Comparison of ENCODE assay signal across 8 cellular contexts in genomic region chr4:88457307-88458090, GRCh38. TPM values are rescaled to one million over a fixed set of nuclear protein-coding genes. Genes with fewer than 3 reads are reported as not detected.
DNase-seq lines count a peak whose midpoint lies in the region; ATAC-seq and TF ChIP-seq lines count a peak whose summit lies in the region.

No MANE protein-coding gene starts in this region.

- H3K9me3 ChIP-seq in RWPE2 (ENCODE audit: severe bottlenecking) (no peaks in the 10 kb centered on the region), breast epithelium (no peaks in the 10 kb centered on the region)

- H3K27me3 ChIP-seq in RWPE2 (ENCODE audit: insufficient read depth, poor library complexity, severe bottlenecking) = no peaks in the 10 kb centered on the region
- no peaks in the 10 kb centered on the region for H3K27me3 ChIP-seq in breast epithelium

- TF ChIP-seq POLR2A in breast epithelium (IDR thresholded peaks at IDR 0.05) = no peak

- H3K4me1 ChIP-seq in RWPE2 (ENCODE audit: insufficient read depth, poor library complexity, severe bottlenecking) = peaks cover 6% of the 10 kb centered on the region
- no peaks in the 10 kb centered on the region for H3K4me1 ChIP-seq in breast epithelium

- no peak for TF ChIP-seq CTCF in RWPE2 (IDR thresholded peaks at IDR 0.05; ENCODE audit: poor library complexity, severe bottlenecking)
- no peak for TF ChIP-seq CTCF in breast epithelium (IDR thresholded peaks at IDR 0.05)

- no peak overlapping the region for H3K27ac ChIP-seq in RWPE2 (ENCODE audit: poor library complexity, severe bottlenecking)
- H3K27ac ChIP-seq in breast epithelium = peak overlapping the region; percentile 70 to 86

- DNase-seq in activated CD4-positive, CD25-positive, alpha-beta regulatory T cell (lab: John Stamatoyannopoulos, UW) = peak; percentile 8 to 52 (median 24)
- DNase-seq in activated CD4-positive, CD25-positive, alpha-beta regulatory T cell treated with anti-CD3 and anti-CD28 coated beads, Interleukin-2, amount 50 U/mL, for 72 hours = no peak
- DNase-seq in RWPE2 (ENCODE audit: low spot score) (no peak), breast epithelium (ENCODE audit: low spot score in 2 of 2) (no peak), left colon (peak; percentile 26 to 46), 8988T (no peak)
- DNase-seq in stimulated activated CD4-positive, alpha-beta T cell treated with anti-CD3 and anti-CD28 coated beads, Interleukin-2, amount 100 ng/mL, for 24 hours = peak; percentile 47 to 50

- no peaks in the 10 kb centered on the region for H3K36me3 ChIP-seq in RWPE2 (ENCODE audit: low read depth)
- no peaks in the 10 kb centered on the region for H3K36me3 ChIP-seq in breast epithelium

- peak overlapping the region; percentile 39 for H3K4me3 ChIP-seq in RWPE2 (ENCODE audit: severe bottlenecking)
- H3K4me3 ChIP-seq in breast epithelium = peak overlapping the region; percentile 66 to 91 (median 82)

- intact Hi-C loops in breast epithelium (cut with DNase I; ENCODE audit: low total_unique reads) = no loop called here
- intact Hi-C loops in left colon (cut with DNase I, micrococcal nuclease) = loop anchor here in 1 of 2 donors (5.0 kb wide), 1 partner anchor 240 kb away; no protein-coding TSS in a partner anchor

- ATAC-seq in HG02852 (IDR thresholded peaks at IDR 0.05; ENCODE audit: unreplicated experiment) = peak; percentile 43
- peak; percentile 69 for ATAC-seq in RWPE2 (ENCODE audit: low read depth)
- ATAC-seq in left colon = peak; percentile 61

RNA-seq across cellular contexts. Expression of gene HERC5, which starts 0.6 kb away (rescaled TPM):
- total RNA-seq in breast epithelium (1 to 10 TPM; 5.0 to 5.9 (median 5.9) TPM), left colon (1 to 10 TPM in 1 of 2 donors, under 1 TPM in 1; 0.98 to 1.7 TPM)

Comparison
In these comparisons a context has a peak if more than half of its experiments do, and no peak if none do; other contexts are left out.
1. DNase-seq: peak in activated CD4-positive, CD25-positive, alpha-beta regulatory T cell (4 of 4), left colon (2 of 2) and stimulated activated CD4-positive, alpha-beta T cell treated with anti-CD3 and anti-CD28 coated beads, Interleukin-2, amount 100 ng/mL, for 24 hours (2 of 2); none in activated CD4-positive, CD25-positive, alpha-beta regulatory T cell treated with anti-CD3 and anti-CD28 coated beads, Interleukin-2, amount 50 U/mL, for 72 hours (single experiment), RWPE2 (single experiment), breast epithelium (0 of 2) and 8988T (single experiment).
2. Peak in every context shown above with its lines, with median percentiles within 50 percentile points of each other: ATAC-seq.